In genomic region chr10:104327745-104328635, GRCh38 we compare ENCODE assay signal across 8 cellular contexts. TPM values are rescaled to one million over a fixed set of nuclear protein-coding genes. Genes with fewer than 3 reads are reported as not detected.
DNase-seq lines count a peak whose midpoint lies in the region; ATAC-seq, FAIRE-seq and TF ChIP-seq lines count a peak whose summit lies in the region.

No MANE protein-coding gene starts in this region.

- no peak for FAIRE-seq in GM12891 (lab: Jason Lieb, UNC)

- no peaks in the 10 kb centered on the region for H3K27me3 Mint-ChIP-seq in activated CD4-positive, alpha-beta T cell treated with anti-CD3 and anti-CD28 coated beads for 36 hours
- H3K27me3 Mint-ChIP-seq in activated B cell treated with CpG ODN at 0.5 μM for 24 hours = no peaks in the 10 kb centered on the region
- no peaks in the 10 kb centered on the region for H3K27me3 Mint-ChIP-seq in osteocyte (ENCODE audit: unreplicated experiment)

- POLR2A ChIA-PET in activated CD4-positive, alpha-beta T cell treated with anti-CD3 and anti-CD28 coated beads for 36 hours (lab: Charles Lee) = interaction anchor here (2.2 kb wide), 1 partner anchor 10 kb away, joined by 18 read pairs; the partner anchor contains the start of gene ITPRIP
- POLR2A ChIA-PET in activated B cell treated with CpG ODN at 0.5 μM for 24 hours (lab: Charles Lee) = interaction anchor here (1.7 to 2.3 kb wide), 3 partner anchors 10 to 22 kb away, joined by 9 to 17 read pairs (median 11); partner anchors contain the start of gene ITPRIP

- peak overlapping the region; percentile 61 for H3K4me3 ChIP-seq in fibroblast of the aortic adventitia (ENCODE audit: low read depth, low read length)

- no peak for TF ChIP-seq POLR2A in GM12891 (IDR thresholded peaks at IDR 0.05; ENCODE audit: low read depth, low read length)

- H3K4me3 Mint-ChIP-seq in activated CD4-positive, alpha-beta T cell treated with anti-CD3 and anti-CD28 coated beads for 36 hours = peak overlapping the region; percentile 75
- H3K4me3 Mint-ChIP-seq in activated B cell treated with CpG ODN at 0.5 μM for 24 hours (peak overlapping the region; percentile 46), osteocyte (ENCODE audit: unreplicated experiment) (peak overlapping the region; percentile 64)

- ATAC-seq in activated CD4-positive, alpha-beta T cell treated with anti-CD3 and anti-CD28 coated beads for 36 hours = no peak
- ATAC-seq in activated B cell treated with CpG ODN at 0.5 μM for 24 hours (ENCODE audit: low read depth) (no peak), HG03135 (IDR thresholded peaks at IDR 0.05; ENCODE audit: unreplicated experiment) (no peak), GM18502 (IDR thresholded peaks at IDR 0.05; ENCODE audit: poor library complexity, unreplicated experiment) (no peak)

- H3K4me1 Mint-ChIP-seq in activated CD4-positive, alpha-beta T cell treated with anti-CD3 and anti-CD28 coated beads for 36 hours = peaks cover 99% of the 10 kb centered on the region
- peaks cover 97% of the 10 kb centered on the region for H3K4me1 Mint-ChIP-seq in activated B cell treated with CpG ODN at 0.5 μM for 24 hours
- peaks cover 87% of the 10 kb centered on the region for H3K4me1 Mint-ChIP-seq in osteocyte (ENCODE audit: unreplicated experiment)

- peak; percentile 47 for DNase-seq in activated CD4-positive, alpha-beta T cell treated with anti-CD3 and anti-CD28 coated beads for 36 hours
- DNase-seq in activated CD4-positive, alpha-beta T cell treated with anti-CD3 and anti-CD28 coated beads, Interleukin-2, amount 50 U/mL, for 4 hours = no peak
- DNase-seq in activated B cell treated with CpG ODN at 0.5 μM for 24 hours (no peak), fibroblast of the aortic adventitia (ENCODE audit: low read depth) (peak; percentile 76), osteocyte (ENCODE audit: extremely low spot score, unreplicated experiment) (no peak), GM12891 (ENCODE audit: insufficient read length, low spot score) (no peak)

- CTCF ChIA-PET in activated CD4-positive, alpha-beta T cell treated with anti-CD3 and anti-CD28 coated beads for 36 hours (lab: Charles Lee) = interaction anchor here (1.9 to 3.1 kb wide), 3 partner anchors 22 to 36 kb away, joined by 19 to 23 read pairs (median 20); no protein-coding TSS in a partner anchor
- CTCF ChIA-PET in activated B cell treated with CpG ODN at 0.5 μM for 24 hours (lab: Charles Lee) = interaction anchor here (1.0 to 2.1 kb wide), 3 partner anchors 22 to 23 kb away, joined by 3 to 11 read pairs (median 6); no protein-coding TSS in a partner anchor

- TF ChIP-seq CTCF in activated B cell treated with CpG ODN at 0.5 μM for 24 hours (IDR thresholded peaks at IDR 0.05) (no peak), fibroblast of the aortic adventitia (IDR thresholded peaks at IDR 0.05; ENCODE audit: insufficient read depth, low read length) (peak; percentile 29), osteocyte (IDR thresholded peaks at IDR 0.05) (peak; percentile 21)

- intact Hi-C loops in activated CD4-positive, alpha-beta T cell treated with anti-CD3 and anti-CD28 coated beads for 36 hours (cut with DNase I, micrococcal nuclease) = loop anchor here in 1 of 2 experiments (2.0 kb wide), 1 partner anchor 59 kb away; the partner anchor contains the start of gene GSTO2
- intact Hi-C loops in activated B cell treated with CpG ODN at 0.5 μM for 24 hours (cut with micrococcal nuclease) = loop anchor here (1.0 to 2.0 kb wide), 2 partner anchors 8 to 21 kb away; no protein-coding TSS in a partner anchor

- H3K27ac Mint-ChIP-seq in activated CD4-positive, alpha-beta T cell treated with anti-CD3 and anti-CD28 coated beads for 36 hours = peak overlapping the region; percentile 89
- H3K27ac Mint-ChIP-seq in activated B cell treated with CpG ODN at 0.5 μM for 24 hours (peak overlapping the region; percentile 72), osteocyte (ENCODE audit: unreplicated experiment) (peak overlapping the region; percentile 95)

- peaks cover 35% of the 10 kb centered on the region for H3K36me3 Mint-ChIP-seq in activated CD4-positive, alpha-beta T cell treated with anti-CD3 and anti-CD28 coated beads for 36 hours (ENCODE audit: low read depth)
- H3K36me3 Mint-ChIP-seq in activated B cell treated with CpG ODN at 0.5 μM for 24 hours (ENCODE audit: low read depth) (peaks cover 25% of the 10 kb centered on the region), osteocyte (ENCODE audit: unreplicated experiment) (peaks cover 5% of the 10 kb centered on the region)

- no peaks in the 10 kb centered on the region for H3K9me3 Mint-ChIP-seq in activated CD4-positive, alpha-beta T cell treated with anti-CD3 and anti-CD28 coated beads for 36 hours (ENCODE audit: low read depth)
- H3K9me3 Mint-ChIP-seq in activated B cell treated with CpG ODN at 0.5 μM for 24 hours (no peaks in the 10 kb centered on the region), osteocyte (ENCODE audit: unreplicated experiment) (no peaks in the 10 kb centered on the region)

TF ChIP-seq in GM12891, 5 proteins besides CTCF, POLR2A, EP300 and RAD21:
- TF ChIP-seq TAF1 (IDR thresholded peaks at IDR 0.05; ENCODE audit: low read depth, low read length) (no peak), SPI1 (IDR thresholded peaks at IDR 0.05; ENCODE audit: low read depth, low read length) (no peak), POU2F2 (IDR thresholded peaks at IDR 0.05; ENCODE audit: low read depth, low read length) (no peak), POLR2AphosphoS5 (IDR thresholded peaks at IDR 0.05; ENCODE audit: low read depth, low read length) (no peak), PAX5 (IDR thresholded peaks at IDR 0.05; ENCODE audit: insufficient read depth, low read length, severe bottlenecking) (no peak)

RNA-seq across cellular contexts. Expression of gene ITPRIP, which starts 10.3 kb away (rescaled TPM):
- total RNA-seq in activated CD4-positive, alpha-beta T cell treated with anti-CD3 and anti-CD28 coated beads for 36 hours = 10 to 100 TPM; 20.3 to 21.6 TPM
- total RNA-seq in activated B cell treated with CpG ODN at 0.5 μM for 24 hours = 21.3 and 26.1 TPM in 2 replicates
- total RNA-seq in fibroblast of the aortic adventitia (ENCODE audit: low replicate concordance) = 6.2 and 15.7 TPM in 2 replicates
- 15.5 and 17.5 TPM in 2 replicates for total RNA-seq in osteocyte
- 4.0 TPM for polyA plus RNA-seq in GM12891 (2012; ENCODE audit: low read depth, missing spikeins)

RNA-seq across cellular contexts. Expression of gene CFAP58, which starts 25.6 kb away (rescaled TPM):
- total RNA-seq in activated CD4-positive, alpha-beta T cell treated with anti-CD3 and anti-CD28 coated beads for 36 hours = under 1 TPM; 0.60 to 0.64 TPM
- total RNA-seq in activated B cell treated with CpG ODN at 0.5 μM for 24 hours (not detected in 2 replicates), fibroblast of the aortic adventitia (ENCODE audit: low replicate concordance) (0.36 and 0.98 TPM in 2 replicates), osteocyte (0.16 and 0.29 TPM in 2 replicates)
- 0.27 TPM for polyA plus RNA-seq in GM12891 (2012; ENCODE audit: low read depth, missing spikeins)

RNA-seq across cellular contexts. Expression of gene GSTO2, which starts 59.0 kb away (rescaled TPM):
- 1 to 10 TPM; 2.1 to 2.8 TPM for total RNA-seq in activated CD4-positive, alpha-beta T cell treated with anti-CD3 and anti-CD28 coated beads for 36 hours
- 0.56 and 0.91 TPM in 2 replicates for total RNA-seq in activated B cell treated with CpG ODN at 0.5 μM for 24 hours
- total RNA-seq in fibroblast of the aortic adventitia (ENCODE audit: low replicate concordance) = 3.4 and 8.9 TPM in 2 replicates
- 0.31 and 0.54 TPM in 2 replicates for total RNA-seq in osteocyte
- polyA plus RNA-seq in GM12891 (2012; ENCODE audit: low read depth, missing spikeins) = 0.73 TPM

Comparison
In these comparisons a context has a peak if more than half of its experiments do, and no peak if none do; other contexts are left out.
1. DNase-seq: peak in activated CD4-positive, alpha-beta T cell treated with anti-CD3 and anti-CD28 coated beads for 36 hours (single experiment) and fibroblast of the aortic adventitia (single experiment); none in activated CD4-positive, alpha-beta T cell treated with anti-CD3 and anti-CD28 coated beads, Interleukin-2, amount 50 U/mL, for 4 hours (0 of 2), activated B cell treated with CpG ODN at 0.5 μM for 24 hours (single experiment), osteocyte (single experiment) and GM12891 (single experiment).
2. Peak in every context shown above with its lines, with median percentiles within 50 percentile points of each other: H3K27ac Mint-ChIP-seq and H3K4me3 Mint-ChIP-seq.